Comparison of ENCODE assay signal across 13 cellular contexts in genomic region chr15:60376677-60377095, GRCh38. TPM values are rescaled to one million over a fixed set of nuclear protein-coding genes. Genes with fewer than 3 reads are reported as not detected.
DNase-seq lines count a peak whose midpoint lies in the region; ATAC-seq, FAIRE-seq and TF ChIP-seq lines count a peak whose summit lies in the region.
"Had no signal": no experiment of that assay in that cellular context is flagged by ENCODE, and none has a peak within 500 bp of the region (broad histone marks: within the 10 kb centered on the region; RNA-seq: fewer than 3 reads in every experiment).

No MANE protein-coding gene starts in this region.

- 77 to 80% methylated on average over 12 of the region's 12 CpGs for WGBS in pancreas, 2 donors

- in situ Hi-C loops in gastrocnemius medialis (cut with MboI; ENCODE audit: low sequenced_read_pairs in 4 of 4), result no loop called here

- H3K4me1 ChIP-seq in gastrocnemius medialis (peaks cover 84 to 100% of the 10 kb centered on the region in 2 donors), kidney (ENCODE audit: control insufficient read depth in 1 of 2, insufficient read depth in 1 of 2, low read depth in 1 of 2, low read length in 2 of 2) (peaks cover 0 to 3% of the 10 kb centered on the region in 2 donors), Karpas-422 (ENCODE audit: low read length) (no peaks in the 10 kb centered on the region), pancreas (peaks cover 2 to 21% (median 13%) of the 10 kb centered on the region in 3 donors)

- H3K36me3 ChIP-seq in gastrocnemius medialis (peaks cover 0 to 41% of the 10 kb centered on the region in 2 donors), kidney (ENCODE audit: control insufficient read depth in 1 of 2, insufficient read depth in 2 of 2, low read length in 2 of 2) (peaks cover 7% of the 10 kb centered on the region in 2 donors), Karpas-422 (ENCODE audit: insufficient read depth, low read length) (no peaks in the 10 kb centered on the region), pancreas (peaks cover 0 to 23% (median 0%) of the 10 kb centered on the region in 3 donors)

- H3K4me2 ChIP-seq in Karpas-422 (ENCODE audit: low read depth, low read length, poor library complexity, severe bottlenecking), result no peak overlapping the region

- peak overlapping the region; percentile 100 for H3K27ac ChIP-seq in epithelial cell of prostate
- H3K27ac ChIP-seq in gastrocnemius medialis, result peak overlapping the region; percentile 82 to 89 (median 88)
- H3K27ac ChIP-seq in kidney (ENCODE audit: low read depth in 2 of 2, low read length in 2 of 2), result no peak overlapping the region
- H3K27ac ChIP-seq in Karpas-422 (ENCODE audit: low read length), result no peak overlapping the region
- peak overlapping the region in 2 of 4 donors; percentile 15 to 42 for H3K27ac ChIP-seq in pancreas

- DNase-seq in DMS53 (lab: John Stamatoyannopoulos, UW), result peak; percentile 88
- DNase-seq in NCI-H69 (lab: John Stamatoyannopoulos, UW), result peak; percentile 56
- DNase-seq in epithelial cell of prostate (ENCODE audit: low read depth, low spot score), result no peak
- DNase-seq in gastrocnemius medialis, result no peak
- no peak for DNase-seq in kidney
- DNase-seq in omental fat pad (ENCODE audit: low spot score), result no peak
- no peak for DNase-seq in Karpas-422
- no peak for DNase-seq in pancreas
- DNase-seq: activated T-cell treated with anti-CD3 and anti-CD28 coated beads, Interleukin-2, amount 50 U/mL, for 48 hours; GOT3; naive thymus-derived CD4-positive, alpha-beta T cell; SHP77 had no signal

- H3K79me2 ChIP-seq in Karpas-422 (ENCODE audit: low read length), result no peaks in the 10 kb centered on the region

- no peak overlapping the region for H3K9ac ChIP-seq in kidney (ENCODE audit: low read length in 2 of 2)
- H3K9ac ChIP-seq in Karpas-422 (ENCODE audit: low read length), result no peak overlapping the region

- no peaks in the 10 kb centered on the region for H3K9me2 ChIP-seq in Karpas-422 (replicated peaks; ENCODE audit: insufficient read depth, low read length)

- H3K4me3 ChIP-seq in gastrocnemius medialis (no peak overlapping the region), kidney (ENCODE audit: low read length in 2 of 2) (no peak overlapping the region), Karpas-422 (ENCODE audit: low read length) (no peak overlapping the region), pancreas (no peak overlapping the region)
- H3K4me3 ChIP-seq: esophagus muscularis mucosa had no signal

- H4K20me1 ChIP-seq in Karpas-422 (ENCODE audit: insufficient read depth, low read depth, low read length), result no peaks in the 10 kb centered on the region

- H3K9me3 ChIP-seq in gastrocnemius medialis (no peaks in the 10 kb centered on the region), kidney (ENCODE audit: control insufficient read depth in 1 of 2, low read length in 2 of 2) (no peaks in the 10 kb centered on the region), Karpas-422 (ENCODE audit: low read length) (no peaks in the 10 kb centered on the region), pancreas (no peaks in the 10 kb centered on the region)
- H3K9me3 ChIP-seq: esophagus muscularis mucosa had no signal

- intact Hi-C loops in gastrocnemius medialis (cut with DNase I; ENCODE audit: low total_unique reads) (no loop called here), kidney (cut with DNase I) (no loop called here), pancreas (cut with DNase I) (no loop called here)

- TF ChIP-seq POLR2A in gastrocnemius medialis (IDR thresholded peaks at IDR 0.05), result no peak

- ATAC-seq in gastrocnemius medialis (no peak), omental fat pad (ENCODE audit: low FRiP score) (no peak), pancreas (no peak)
- ATAC-seq: naive thymus-derived CD4-positive, alpha-beta T cell had no signal

- TF ChIP-seq CTCF in gastrocnemius medialis (IDR thresholded peaks at IDR 0.05 in 4 of 5, conservative IDR thresholded peaks at IDR 0.05 in 1 of 5) (no peak), kidney (IDR thresholded peaks at IDR 0.05; ENCODE audit: borderline replicate concordance, extremely low read depth, insufficient read depth) (no peak), omental fat pad (IDR thresholded peaks at IDR 0.05) (no peak), pancreas (IDR thresholded peaks at IDR 0.05) (no peak)

- no peaks in the 10 kb centered on the region for H3K27me3 ChIP-seq in gastrocnemius medialis
- no peaks in the 10 kb centered on the region for H3K27me3 ChIP-seq in Karpas-422 (ENCODE audit: low read length)
- H3K27me3 ChIP-seq in pancreas, result no peaks in the 10 kb centered on the region
- H3K27me3 ChIP-seq: esophagus muscularis mucosa had no signal

- no peak for FAIRE-seq in kidney (lab: Jason Lieb, UNC)
- FAIRE-seq in pancreas (lab: Jason Lieb, UNC), result no peak

- no peak overlapping the region for H2AFZ ChIP-seq in Karpas-422 (ENCODE audit: low read length)

RNA-seq across cellular contexts. Expression of gene ANXA2, which starts 21.1 kb away (rescaled TPM):
- 100 to 1,000 TPM; 266 to 386 (median 323) TPM for total RNA-seq in gastrocnemius medialis
- 867 TPM for total RNA-seq in kidney
- polyA plus RNA-seq in kidney (ENCODE audit: insufficient read depth, low read depth, low replicate concordance), result 383 TPM
- 1,000 to 10,000 TPM in 3 of 4 donors, 100 to 1,000 TPM in 1; 907 to 1,545 (median 1,123) TPM for total RNA-seq in omental fat pad
- total RNA-seq in Karpas-422 (2014; rRNA removed; shearing (Covaris generic); ENCODE audit: low replicate concordance), result 5.5 and 6.7 TPM in 2 replicates
- total RNA-seq in pancreas, result 100 to 1,000 TPM; 123 to 476 (median 204) TPM
- 100 to 1,000 TPM; 296 to 336 TPM for polyA plus RNA-seq in pancreas

Comparison
In these comparisons a context has a peak if more than half of its experiments do, and no peak if none do; other contexts are left out.
1. DNase-seq: peak in DMS53 (single experiment) and NCI-H69 (single experiment); none in epithelial cell of prostate (single experiment), gastrocnemius medialis (0 of 2), kidney (single experiment), omental fat pad (single experiment), Karpas-422 (single experiment) and pancreas (0 of 6).
2. H3K27ac ChIP-seq: peak in epithelial cell of prostate (single experiment) and gastrocnemius medialis (4 of 4); none in kidney (0 of 2) and Karpas-422 (single experiment).
3. RNA of gene ANXA2, which starts 21.1 kb away (total RNA-seq): 907 to 1,545 TPM in omental fat pad, 867 TPM in kidney (single experiment), 266 to 386 TPM in gastrocnemius medialis and 123 to 476 TPM in pancreas; 5.5 to 6.7 TPM in Karpas-422; every median in the first group is over 10 times any median in the second.